1 cellular context compared by ENCODE assay signal in the genomic region with DNA sequence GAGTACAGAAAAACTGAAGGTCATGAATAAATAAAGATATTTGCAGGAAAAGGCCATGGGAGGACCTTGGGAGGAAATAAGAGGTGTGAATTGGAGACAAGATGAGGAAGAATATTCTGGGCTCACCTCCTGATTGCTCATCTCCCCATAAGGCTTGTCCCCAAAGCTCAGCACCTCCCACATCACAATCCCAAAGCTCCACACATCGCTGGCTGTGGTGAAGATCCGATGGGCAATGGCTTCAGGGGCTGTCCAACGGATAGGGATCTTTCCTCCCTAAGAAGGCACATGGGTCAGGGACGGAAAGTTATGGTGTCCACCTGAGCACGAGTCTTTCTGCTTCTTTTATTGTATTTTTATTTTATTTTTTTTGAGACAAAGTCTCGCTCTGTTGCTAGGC.
TF ChIP-seq lines count a peak whose summit lies in the region.

No MANE protein-coding gene starts in this region.

TF ChIP-seq in HepG2, 621 proteins besides CTCF, POLR2A, EP300 and RAD21:
- TF ChIP-seq PHF20 (CRISPR knock-in tag; IDR thresholded peaks at IDR 0.05) (no peak), NR2C2 (CRISPR knock-in tag; IDR thresholded peaks at IDR 0.05; ENCODE audit: borderline replicate concordance) (no peak), ZNF629 (CRISPR knock-in tag; conservative IDR thresholded peaks at IDR 0.05) (no peak), ZSCAN31 (CRISPR knock-in tag; IDR thresholded peaks at IDR 0.05; ENCODE audit: low read depth) (no peak), ZNF543 (CRISPR knock-in tag; IDR thresholded peaks at IDR 0.05) (no peak), TBX3 (IDR thresholded peaks at IDR 0.05; ENCODE audit: borderline replicate concordance) (no peak)
- TF ChIP-seq, protein P1, sequence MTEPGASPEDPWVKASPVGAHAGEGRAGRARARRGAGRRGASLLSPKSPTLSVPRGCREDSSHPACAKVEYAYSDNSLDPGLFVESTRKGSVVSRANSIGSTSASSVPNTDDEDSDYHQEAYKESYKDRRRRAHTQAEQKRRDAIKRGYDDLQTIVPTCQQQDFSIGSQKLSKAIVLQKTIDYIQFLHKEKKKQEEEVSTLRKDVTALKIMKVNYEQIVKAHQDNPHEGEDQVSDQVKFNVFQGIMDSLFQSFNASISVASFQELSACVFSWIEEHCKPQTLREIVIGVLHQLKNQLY (CRISPR knock-in tag; IDR thresholded peaks at IDR 0.05), result no peak
TF ChIP-seq in HepG2: peak in this region for 0.
